ENCODE assay signal across 1 cellular context in genomic region chr17:67637901-67638641, GRCh38.
TF ChIP-seq lines count a peak whose summit lies in the region.

No MANE protein-coding gene starts in this region.

TF ChIP-seq in HCT116, 20 proteins besides CTCF, POLR2A, EP300 and RAD21:
- TF ChIP-seq REST (IDR thresholded peaks at IDR 0.05; ENCODE audit: low read depth) (no peak), EZH2phosphoT487 (IDR thresholded peaks at IDR 0.05; ENCODE audit: borderline replicate concordance) (no peak), TCF7L2 (IDR thresholded peaks at IDR 0.05; ENCODE audit: borderline replicate concordance, extremely low read depth, insufficient read depth, insufficient read length) (peak; percentile 21), ZNF274 (IDR thresholded peaks at IDR 0.05; ENCODE audit: low read depth, low read length) (no peak), FOSL1 (IDR thresholded peaks at IDR 0.05; ENCODE audit: low read depth) (peak; percentile 80), ELF1 (IDR thresholded peaks at IDR 0.05; ENCODE audit: borderline replicate concordance, low read depth) (peak; percentile 70; the same call in 1 of the 2 replicates), ZBTB33 (IDR thresholded peaks at IDR 0.05; ENCODE audit: extremely low read depth, insufficient replicate concordance, low read length) (peak; percentile 74), SRF (IDR thresholded peaks at IDR 0.05; ENCODE audit: low read depth) (peak; percentile 74), EZH2 (IDR thresholded peaks at IDR 0.05) (no peak), YY1 (IDR thresholded peaks at IDR 0.05; ENCODE audit: extremely low read depth, insufficient replicate concordance, low read depth, low read length) (peak; percentile 66), MAX (IDR thresholded peaks at IDR 0.05) (peak; percentile 87), SIN3A (IDR thresholded peaks at IDR 0.05; ENCODE audit: low read depth) (peak; percentile 87), ATF3 (IDR thresholded peaks at IDR 0.05) (no peak), JUND (IDR thresholded peaks at IDR 0.05) (peak; percentile 94), CBX3 (IDR thresholded peaks at IDR 0.05; ENCODE audit: low read depth) (peak; percentile 99), EGR1 (IDR thresholded peaks at IDR 0.05; ENCODE audit: low read depth) (no peak), POLR2AphosphoS5 (IDR thresholded peaks at IDR 0.05; ENCODE audit: low read depth, low read length) (peak; percentile 75), ZFX (IDR thresholded peaks at IDR 0.05) (no peak), CEBPB (IDR thresholded peaks at IDR 0.05; ENCODE audit: low read depth) (peak; percentile 83), SP1 (IDR thresholded peaks at IDR 0.05; ENCODE audit: low read depth) (peak; percentile 98)
